ENCODE assay signal across 8 cellular contexts in the genomic region with DNA sequence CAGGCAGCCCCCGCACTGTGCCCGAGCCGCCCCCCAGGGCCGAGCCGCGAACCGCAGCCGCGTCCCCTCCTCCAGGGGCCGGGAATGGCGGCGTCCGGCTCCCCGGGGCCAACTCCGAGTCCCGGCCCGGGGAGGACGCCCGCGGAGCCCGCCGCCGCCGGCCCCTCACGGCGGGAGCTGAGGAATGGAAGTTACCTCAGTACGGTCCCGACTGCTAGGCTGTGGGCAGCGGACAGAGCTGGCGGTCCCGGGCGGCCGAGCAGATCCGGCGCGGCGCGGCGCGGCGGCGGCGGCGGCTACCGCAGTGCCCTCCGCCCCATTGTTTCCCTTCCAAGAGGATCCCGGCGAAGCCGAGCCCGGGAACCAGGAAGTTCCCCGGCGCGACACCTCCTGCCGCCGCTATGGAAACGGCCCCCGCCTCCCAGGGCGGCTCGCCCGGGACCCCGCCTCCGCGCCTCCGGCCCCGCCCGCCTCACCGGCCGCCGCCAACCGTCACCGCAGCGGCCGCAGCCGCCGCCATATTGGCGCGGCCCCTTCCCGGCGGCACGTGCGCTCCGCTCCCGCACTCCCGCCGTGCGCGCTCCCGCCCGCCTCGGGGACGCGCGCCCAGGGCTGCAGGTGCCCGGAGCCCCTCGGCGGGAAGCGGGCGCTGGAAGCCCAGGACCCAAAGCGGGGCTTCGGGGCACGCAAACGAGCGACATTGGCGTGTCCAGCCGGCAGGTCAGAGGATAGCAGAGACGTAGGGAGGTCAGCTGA. TPM values are rescaled to one million over a fixed set of nuclear protein-coding genes. Genes with fewer than 3 reads are reported as not detected.
A peak's percentile ranks its signal among the peaks of the same experiment; 100 is the strongest.
DNase-seq lines count a peak whose midpoint lies in the region; ATAC-seq and TF ChIP-seq lines count a peak whose summit lies in the region.

A gene (minus strand): TSS at position 403 of the 756 bp plus-strand sequence. CDS start 14,016 bp downstream, outside the sequence.

- ATAC-seq in GM21737 (IDR thresholded peaks at IDR 0.05; ENCODE audit: unreplicated experiment), result peak; percentile 44
- ATAC-seq in Right ventricle myocardium superior (ENCODE audit: poor library complexity), result peak; percentile 99

- peak within 1 kb of the TSS; percentile 84 for H3K9ac ChIP-seq in SK-N-SH
- peak within 1 kb of the TSS; percentile 83 for H3K9ac ChIP-seq in adipocyte (ENCODE audit: low read length)

- DNase-seq in Daoy (ENCODE audit: low read depth), result peak; percentile 88
- peak; percentile 96 for DNase-seq in SK-N-SH
- DNase-seq in adipocyte (ENCODE audit: low read depth), result peak; percentile 93
- peak; percentile 93 for DNase-seq in Right ventricle myocardium superior
- DNase-seq in ovary, result peak; percentile 88 to 93 (median 90)
- peak; percentile 94 for DNase-seq in transverse colon

- TF ChIP-seq EP300 in SK-N-SH (IDR thresholded peaks at IDR 0.05; ENCODE audit: borderline replicate concordance in 1 of 2, low read depth in 1 of 2, low read length in 1 of 2) (no peak), ovary (IDR thresholded peaks at IDR 0.05) (no peak), transverse colon (IDR thresholded peaks at IDR 0.05; ENCODE audit: low read depth) (no peak)

- intact Hi-C loops in Right ventricle myocardium superior (cut with DNase I) (loop anchor here (10.0 kb wide), 2 partner anchors 87 to 143 kb away; no protein-coding TSS in a partner anchor), ovary (cut with DNase I) (no loop called here), transverse colon (cut with DNase I; ENCODE audit: low total_unique reads) (no loop called here)

- H3K9me3 ChIP-seq in KOPT-K1 (ENCODE audit: insufficient read depth, low read length, poor library complexity, severe bottlenecking), result no peaks in the 10 kb centered on the region
- H3K9me3 ChIP-seq in SK-N-SH, result no peaks in the 10 kb centered on the region
- no peaks in the 10 kb centered on the region for H3K9me3 ChIP-seq in adipocyte (ENCODE audit: control insufficient read depth, low read length)
- no peaks in the 10 kb centered on the region for H3K9me3 ChIP-seq in ovary
- H3K9me3 ChIP-seq in transverse colon, result no peaks in the 10 kb centered on the region

- H3K36me3 ChIP-seq in KOPT-K1 (ENCODE audit: insufficient read depth, low read length) (no peaks in the 10 kb centered on the region), SK-N-SH (replicated peaks in 1 of 2; ENCODE audit: control insufficient read depth in 1 of 2, insufficient read depth in 2 of 2, low read length in 1 of 2) (no peaks in the 10 kb centered on the region), adipocyte (ENCODE audit: control insufficient read depth, insufficient read depth, low read length, severe bottlenecking) (no peaks in the 10 kb centered on the region), ovary (no peaks in the 10 kb centered on the region), transverse colon (no peaks in the 10 kb centered on the region)

- TF ChIP-seq CTCF in SK-N-SH (IDR thresholded peaks at IDR 0.05) (no peak), ovary (IDR thresholded peaks at IDR 0.05) (no peak), transverse colon (IDR thresholded peaks at IDR 0.05) (no peak)

- H3K79me2 ChIP-seq in SK-N-SH (ENCODE audit: insufficient read depth), result peaks cover 40% of the 10 kb centered on the region

- POLR2A ChIA-PET in SK-N-SH (lab: Yijun Ruan, JAX), result no interaction called here

- peaks cover 10 to 17% of the 10 kb centered on the region in 2 experiments for H3K4me1 ChIP-seq in SK-N-SH (ENCODE audit: control insufficient read depth in 1 of 2, insufficient read depth in 2 of 2, low read depth in 1 of 2, low read length in 1 of 2)
- peaks cover 20% of the 10 kb centered on the region for H3K4me1 ChIP-seq in adipocyte (ENCODE audit: control insufficient read depth, insufficient read depth, low read length)
- H3K4me1 ChIP-seq in ovary (ENCODE audit: insufficient read depth), result peaks cover 3% of the 10 kb centered on the region
- peaks cover 5 to 40% (median 23%) of the 10 kb centered on the region in 4 donors for H3K4me1 ChIP-seq in transverse colon

- peak within 1 kb of the TSS; percentile 87 to 99 for H3K4me3 ChIP-seq in SK-N-SH (ENCODE audit: low read depth in 2 of 2, low read length in 1 of 2)
- peak within 1 kb of the TSS; percentile 98 for H3K4me3 ChIP-seq in adipocyte (ENCODE audit: low read length)
- peak within 1 kb of the TSS; percentile 89 for H3K4me3 ChIP-seq in ovary
- peak within 1 kb of the TSS; percentile 68 to 98 (median 87) for H3K4me3 ChIP-seq in transverse colon

- H3K4me2 ChIP-seq in SK-N-SH, result peak within 1 kb of the TSS; percentile 87

- peak within 1 kb of the TSS; percentile 74 for H3K27ac ChIP-seq in KOPT-K1 (ENCODE audit: low read depth, low read length, poor library complexity, severe bottlenecking)
- peak within 1 kb of the TSS; percentile 58 to 86 for H3K27ac ChIP-seq in SK-N-SH (ENCODE audit: low read depth in 2 of 2, low read length in 1 of 2)
- peak within 1 kb of the TSS; percentile 80 to 93 for H3K27ac ChIP-seq in ovary
- H3K27ac ChIP-seq in transverse colon, result peak within 1 kb of the TSS; percentile 92 to 97 (median 96)

- CTCF ChIA-PET in SK-N-SH (lab: Yijun Ruan, JAX), result interaction anchor here (0.6 to 1.4 kb wide), 2 partner anchors 71 to 109 kb away, joined by 3 to 4 read pairs; no protein-coding TSS in a partner anchor

- TF ChIP-seq POLR2A in ovary (IDR thresholded peaks at IDR 0.05), result peak; percentile 28
- peak; percentile 72 for TF ChIP-seq POLR2A in transverse colon (IDR thresholded peaks at IDR 0.05)

- TF ChIP-seq RAD21 in SK-N-SH (IDR thresholded peaks at IDR 0.05; ENCODE audit: low read length), result no peak

- H2AFZ ChIP-seq in SK-N-SH (ENCODE audit: low read depth), result peak within 1 kb of the TSS; percentile 99

- peaks cover 19% of the 10 kb centered on the region for H4K20me1 ChIP-seq in SK-N-SH (ENCODE audit: insufficient read depth)

- WGBS in SK-N-SH (ENCODE audit: low lambda C conversion rate), result 0% methylated on average over 43 of the region's 106 CpGs
- WGBS in ovary, 3 donors, result 0 to 1% (median 1%) methylated on average over 52 to 104 of the region's 106 CpGs
- WGBS in transverse colon (ENCODE audit: low coverage in 1 of 2), 2 donors, result 0% methylated on average over 47 of the region's 106 CpGs; no CpG with 5 or more reads in 1 of the 2 donors

- H3K9me2 ChIP-seq in SK-N-SH, result no peaks in the 10 kb centered on the region

- H3K27me3 ChIP-seq in SK-N-SH (ENCODE audit: insufficient read depth), result no peaks in the 10 kb centered on the region
- H3K27me3 ChIP-seq in adipocyte (replicated peaks; ENCODE audit: control insufficient read depth, insufficient read depth, low read length), result no peaks in the 10 kb centered on the region
- H3K27me3 ChIP-seq in ovary, result no peaks in the 10 kb centered on the region
- no peaks in the 10 kb centered on the region for H3K27me3 ChIP-seq in transverse colon

- in situ Hi-C loops in transverse colon (cut with MboI; ENCODE audit: low pct_ligation_motif_present in 1 of 4, low pct_unique_long_range_greater_than_20kb in 1 of 4, low sequenced_read_pairs in 3 of 4), result no loop called here

- H3F3A ChIP-seq in SK-N-SH (replicated peaks; ENCODE audit: insufficient read depth), result peaks cover 7% of the 10 kb centered on the region

TF ChIP-seq in SK-N-SH, 30 proteins besides CTCF, POLR2A, EP300 and RAD21 (continues in another document):
- peak; percentile 75; the same call in 1 of the 2 replicates for TF ChIP-seq RFX5 (IDR thresholded peaks at IDR 0.05; ENCODE audit: low read length)
- TF ChIP-seq FOXM1 (IDR thresholded peaks at IDR 0.05; ENCODE audit: low read depth), result no peak
- peak; percentile 87 for TF ChIP-seq MXI1 (IDR thresholded peaks at IDR 0.05; ENCODE audit: low read depth, low read length)
- TF ChIP-seq, protein P1, sequence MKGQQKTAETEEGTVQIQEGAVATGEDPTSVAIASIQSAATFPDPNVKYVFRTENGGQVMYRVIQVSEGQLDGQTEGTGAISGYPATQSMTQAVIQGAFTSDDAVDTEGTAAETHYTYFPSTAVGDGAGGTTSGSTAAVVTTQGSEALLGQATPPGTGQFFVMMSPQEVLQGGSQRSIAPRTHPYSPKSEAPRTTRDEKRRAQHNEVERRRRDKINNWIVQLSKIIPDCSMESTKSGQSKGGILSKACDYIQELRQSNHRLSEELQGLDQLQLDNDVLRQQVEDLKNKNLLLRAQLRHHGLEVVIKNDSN (IDR thresholded peaks at IDR 0.05; ENCODE audit: borderline replicate concordance, low read depth), result peak; percentile 52; the same call in 1 of the 2 replicates
- TF ChIP-seq POLR2AphosphoS5 (IDR thresholded peaks at IDR 0.05; ENCODE audit: low read depth, low read length), result peak; percentile 48; the same call in 1 of the 2 replicates
- peak; percentile 87 for TF ChIP-seq ELF1 (IDR thresholded peaks at IDR 0.05)
- TF ChIP-seq YY1 (IDR thresholded peaks at IDR 0.05; ENCODE audit: low read depth), result peak; percentile 79
- TF ChIP-seq TAF1 (IDR thresholded peaks at IDR 0.05; ENCODE audit: borderline replicate concordance, low read depth, low read length), result peak; percentile 50; the same call in 1 of the 2 replicates
- TF ChIP-seq, protein P2, sequence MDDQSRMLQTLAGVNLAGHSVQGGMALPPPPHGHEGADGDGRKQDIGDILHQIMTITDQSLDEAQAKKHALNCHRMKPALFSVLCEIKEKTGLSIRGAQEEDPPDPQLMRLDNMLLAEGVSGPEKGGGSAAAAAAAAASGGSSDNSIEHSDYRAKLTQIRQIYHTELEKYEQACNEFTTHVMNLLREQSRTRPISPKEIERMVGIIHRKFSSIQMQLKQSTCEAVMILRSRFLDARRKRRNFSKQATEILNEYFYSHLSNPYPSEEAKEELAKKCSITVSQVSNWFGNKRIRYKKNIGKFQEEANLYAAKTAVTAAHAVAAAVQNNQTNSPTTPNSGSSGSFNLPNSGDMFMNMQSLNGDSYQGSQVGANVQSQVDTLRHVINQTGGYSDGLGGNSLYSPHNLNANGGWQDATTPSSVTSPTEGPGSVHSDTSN (IDR thresholded peaks at IDR 0.05), result no peak
- TF ChIP-seq GABPA (IDR thresholded peaks at IDR 0.05; ENCODE audit: low read depth), result peak; percentile 24; the same call in 1 of the 2 replicates
- TF ChIP-seq, protein P3, sequence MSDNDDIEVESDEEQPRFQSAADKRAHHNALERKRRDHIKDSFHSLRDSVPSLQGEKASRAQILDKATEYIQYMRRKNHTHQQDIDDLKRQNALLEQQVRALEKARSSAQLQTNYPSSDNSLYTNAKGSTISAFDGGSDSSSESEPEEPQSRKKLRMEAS (IDR thresholded peaks at IDR 0.05; ENCODE audit: low read depth), result peak; percentile 39; the same call in 1 of the 2 replicates

RNA-seq across cellular contexts. Expression of the gene that starts here (rescaled TPM):
- total RNA-seq in Daoy (2014; rRNA removed; shearing (Covaris generic)), result 7.2 and 10.2 TPM in 2 replicates
- polyA plus RNA-seq in SK-N-SH (2012; rRNA removed) (8.2 and 8.9 TPM in 2 replicates), ovary (10 to 100 TPM in 1 of 2 donors, 1 to 10 TPM in 1; 9.6 to 16.3 TPM)
- polyA plus RNA-seq in SK-N-SH (2012; cell fraction: cytosol; rRNA removed), result 9.6 and 10.1 TPM in 2 replicates
- 11.3 and 12.2 TPM in 2 replicates for polyA plus RNA-seq in SK-N-SH (2012; cell fraction: nucleus; rRNA removed)
- total RNA-seq in Right ventricle myocardium superior (5.2 TPM), ovary (10 to 100 TPM; 13.8 to 28.8 (median 19.8) TPM), transverse colon (10 to 100 TPM; 17.3 to 45.8 (median 26.6) TPM)

Comparison
In these comparisons a context has a peak if more than half of its experiments do, and no peak if none do; other contexts are left out.
1. Peak in every context shown above with its lines: DNase-seq, ATAC-seq, H3K4me3 ChIP-seq and H3K27ac ChIP-seq.